8 cellular contexts compared by ENCODE assay signal in genomic region chr9:127561491-127562270, GRCh38. TPM values are rescaled to one million over a fixed set of nuclear protein-coding genes. Genes with fewer than 3 reads are reported as not detected.
DNase-seq lines count a peak whose midpoint lies in the region; ATAC-seq and TF ChIP-seq lines count a peak whose summit lies in the region.

No MANE protein-coding gene starts in this region.

- peak overlapping the region; percentile 28; the same call in 1 of the 2 replicates for H3K27ac ChIP-seq in SJCRH30
- peak overlapping the region; percentile 81 for H3K27ac ChIP-seq in duodenal mucosa (ENCODE audit: low read depth, low read length)
- peak overlapping the region; percentile 84 to 88 for H3K27ac ChIP-seq in mucosa of rectum (ENCODE audit: low read depth in 2 of 2, low read length in 2 of 2)

- DNase-seq in H4 (ENCODE audit: low spot score) (peak; percentile 98), SJCRH30 (peak; percentile 95 to 97), GM20000 (ENCODE audit: low spot score) (no peak), BE2C (no peak)

- TF ChIP-seq CTCF in GM20000 (IDR thresholded peaks at IDR 0.05; ENCODE audit: extremely low read depth, missing control alignments) (no peak), BE2C (IDR thresholded peaks at IDR 0.05; ENCODE audit: low read depth, low read length) (no peak)

- H3K4me3 ChIP-seq in SJCRH30 (no peak overlapping the region), duodenal mucosa (ENCODE audit: low read depth in 1 of 2, low read length in 2 of 2) (peak overlapping the region in 1 of 2 donors; percentile 25), mucosa of rectum (ENCODE audit: low read length in 2 of 2) (no peak overlapping the region), BE2C (ENCODE audit: low read depth, low read length) (no peak overlapping the region)

- no peaks in the 10 kb centered on the region for H3K27me3 ChIP-seq in SJCRH30
- no peaks in the 10 kb centered on the region for H3K27me3 ChIP-seq in duodenal mucosa (ENCODE audit: control insufficient read depth in 1 of 2, insufficient read depth in 2 of 2, low read length in 2 of 2)
- H3K27me3 ChIP-seq in mucosa of rectum (ENCODE audit: control insufficient read depth in 2 of 2, insufficient read depth in 2 of 2, low read length in 2 of 2) = no peaks in the 10 kb centered on the region
- no peaks in the 10 kb centered on the region for H3K27me3 ChIP-seq in BE2C

- H3K9me3 ChIP-seq in SJCRH30 (replicated peaks) (no peaks in the 10 kb centered on the region), duodenal mucosa (ENCODE audit: control insufficient read depth in 1 of 2, low read length in 2 of 2) (no peaks in the 10 kb centered on the region), mucosa of rectum (ENCODE audit: control insufficient read depth in 2 of 2, low read length in 2 of 2) (no peaks in the 10 kb centered on the region), BE2C (no peaks in the 10 kb centered on the region)

- H3K4me1 ChIP-seq in SJCRH30 = peaks cover 44% of the 10 kb centered on the region
- peaks cover 67 to 73% of the 10 kb centered on the region in 2 donors for H3K4me1 ChIP-seq in duodenal mucosa (ENCODE audit: control insufficient read depth in 1 of 2, insufficient read depth in 2 of 2, low read length in 2 of 2)
- peaks cover 63 to 80% of the 10 kb centered on the region in 2 donors for H3K4me1 ChIP-seq in mucosa of rectum (ENCODE audit: control insufficient read depth in 2 of 2, insufficient read depth in 2 of 2, low read length in 2 of 2)
- no peaks in the 10 kb centered on the region; the same call in 1 of the 2 replicates for H3K4me1 ChIP-seq in BE2C

- ATAC-seq in HG02571 (IDR thresholded peaks at IDR 0.05; ENCODE audit: unreplicated experiment) = no peak
- ATAC-seq in GM19452 (IDR thresholded peaks at IDR 0.05; ENCODE audit: unreplicated experiment) = no peak

- H3K9ac ChIP-seq in duodenal mucosa (ENCODE audit: low read depth in 1 of 2, low read length in 2 of 2) = peak overlapping the region in 1 of 2 donors; percentile 19
- peak overlapping the region; percentile 1 to 30 for H3K9ac ChIP-seq in mucosa of rectum (ENCODE audit: low read depth in 1 of 2, low read length in 2 of 2)

- H3K36me3 ChIP-seq in SJCRH30 = peaks cover 13% of the 10 kb centered on the region
- H3K36me3 ChIP-seq in duodenal mucosa (ENCODE audit: control insufficient read depth in 1 of 2, insufficient read depth in 2 of 2, low read length in 2 of 2) = peaks cover 11 to 37% of the 10 kb centered on the region in 2 donors
- H3K36me3 ChIP-seq in mucosa of rectum (ENCODE audit: control insufficient read depth in 2 of 2, insufficient read depth in 2 of 2, low read length in 2 of 2) = peaks cover 18 to 21% of the 10 kb centered on the region in 2 donors
- no peaks in the 10 kb centered on the region for H3K36me3 ChIP-seq in BE2C

RNA-seq across cellular contexts. Expression of gene STXBP1, which starts 50.4 kb away (rescaled TPM):
- 7.2 and 18.8 TPM in 2 replicates for total RNA-seq in H4 (2014; rRNA removed; shearing (Covaris generic))
- total RNA-seq in SJCRH30 (2014; rRNA removed; shearing (Covaris generic)) = 3.6 and 5.2 TPM in 2 replicates
- polyA plus RNA-seq in BE2C (2012; ENCODE audit: insufficient read depth, insufficient read length, low read depth) = 118 TPM

Comparison
In these comparisons a context has a peak if more than half of its experiments do, and no peak if none do; other contexts are left out.
1. DNase-seq: peak in H4 (single experiment) and SJCRH30 (2 of 2); none in GM20000 (single experiment) and BE2C (single experiment).
2. H3K27ac ChIP-seq: peak in every context shown above with its lines; median percentile 86 in mucosa of rectum; 81 in duodenal mucosa; 28 in SJCRH30.